In the genomic region with DNA sequence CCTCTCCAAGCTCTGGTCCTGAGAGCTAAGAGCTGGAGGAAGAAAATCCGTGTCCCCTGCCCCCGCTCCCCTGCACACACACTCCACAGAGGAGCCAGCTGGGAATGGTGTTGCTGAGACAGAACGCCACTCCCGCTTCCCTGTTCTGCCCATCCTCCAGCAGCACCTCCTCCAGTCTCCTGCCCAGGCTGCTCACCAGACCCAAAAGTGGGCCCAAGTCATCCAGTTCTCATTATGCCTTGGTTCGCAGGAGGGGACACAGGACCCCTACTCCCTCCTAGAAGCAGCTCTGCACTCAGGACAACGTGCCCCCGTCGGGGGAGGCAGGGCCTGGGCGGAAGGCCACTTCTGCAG, we compare ENCODE assay signal across 8 cellular contexts. TPM values are rescaled to one million over a fixed set of nuclear protein-coding genes. Genes with fewer than 3 reads are reported as not detected.
DNase-seq lines count a peak whose midpoint lies in the region; ATAC-seq and TF ChIP-seq lines count a peak whose summit lies in the region.

No MANE protein-coding gene starts in this region.

- H3K4me3 ChIP-seq in BLaER1 treated with 17β-estradiol and CSF1 and Interleukin-3, amounts not matched to agents 10 nM and 100 nM = peak overlapping the region; percentile 86 to 100 (median 98)
- H3K4me3 ChIP-seq in Karpas-422 (ENCODE audit: low read length) = peak overlapping the region; percentile 93
- H3K4me3 ChIP-seq in cardiac fibroblast (replicated peaks in 1 of 2; ENCODE audit: low read depth in 2 of 2, low read length in 2 of 2) = peak overlapping the region; percentile 95 to 96
- peak overlapping the region; percentile 70 to 99 (median 84) for H3K4me3 ChIP-seq in upper lobe of left lung

- H2AFZ ChIP-seq in Karpas-422 (ENCODE audit: low read length) = no peak overlapping the region

- TF ChIP-seq POLR2A in upper lobe of left lung (IDR thresholded peaks at IDR 0.05) = peak in 1 of 4 donors; percentile 17

- no peak for DNase-seq in Karpas-422
- DNase-seq in cardiac fibroblast (ENCODE audit: low read depth in 2 of 2) = peak; percentile 22 to 40
- DNase-seq in memory B cell (ENCODE audit: low spot score in 2 of 2) = no peak
- DNase-seq in upper lobe of left lung = peak in 1 of 2 donors; percentile 56

- no peak for TF ChIP-seq CTCF in cardiac fibroblast (IDR thresholded peaks at IDR 0.05; ENCODE audit: low read depth, low read length)
- no peak for TF ChIP-seq CTCF in upper lobe of left lung (IDR thresholded peaks at IDR 0.05)

- H3K36me3 ChIP-seq in BLaER1 treated with 17β-estradiol and CSF1 and Interleukin-3, amounts not matched to agents 10 nM and 100 nM = peaks cover 0 to 33% (median 31%) of the 10 kb centered on the region in 11 experiments; a peak in 20 of 22 replicates
- no peaks in the 10 kb centered on the region for H3K36me3 ChIP-seq in Karpas-422 (ENCODE audit: insufficient read depth, low read length)
- peaks cover 0 to 18% (median 5%) of the 10 kb centered on the region in 4 donors for H3K36me3 ChIP-seq in upper lobe of left lung

- peak overlapping the region; percentile 87 to 99 (median 98) for H3K4me2 ChIP-seq in BLaER1 treated with 17β-estradiol and CSF1 and Interleukin-3, amounts not matched to agents 10 nM and 100 nM
- peak overlapping the region; percentile 83 for H3K4me2 ChIP-seq in Karpas-422 (ENCODE audit: low read depth, low read length, poor library complexity, severe bottlenecking)

- no peaks in the 10 kb centered on the region for H3K9me2 ChIP-seq in Karpas-422 (replicated peaks; ENCODE audit: insufficient read depth, low read length)

- 0 out of 22 replicates have a peak, but pooled peaks cover 0 to 4% (median 0%) of the 10 kb centered on the region in 11 experiments for H3K9me3 ChIP-seq in BLaER1 treated with 17β-estradiol and CSF1 and Interleukin-3, amounts not matched to agents 10 nM and 100 nM (replicated peaks in 1 of 11)
- H3K9me3 ChIP-seq in Karpas-422 (ENCODE audit: low read length) = no peaks in the 10 kb centered on the region
- no peaks in the 10 kb centered on the region for H3K9me3 ChIP-seq in upper lobe of left lung

- H3K27me3 ChIP-seq in BLaER1 treated with 17β-estradiol and CSF1 and Interleukin-3, amounts not matched to agents 10 nM and 100 nM = peaks cover 12 to 27% (median 18%) of the 10 kb centered on the region in 11 experiments
- H3K27me3 ChIP-seq in Karpas-422 (ENCODE audit: low read length) (no peaks in the 10 kb centered on the region), upper lobe of left lung (peaks cover 0 to 3% (median 1%) of the 10 kb centered on the region in 4 donors)

- H3K79me2 ChIP-seq in Karpas-422 (ENCODE audit: low read length) = peaks cover 36% of the 10 kb centered on the region

- peak overlapping the region; percentile 80 to 98 (median 89) for H3K9ac ChIP-seq in BLaER1 treated with 17β-estradiol and CSF1 and Interleukin-3, amounts not matched to agents 10 nM and 100 nM
- H3K9ac ChIP-seq in Karpas-422 (ENCODE audit: low read length) = peak overlapping the region; percentile 89

- H3K9me3 Mint-ChIP-seq in memory B cell = no peaks in the 10 kb centered on the region

- no peak for TF ChIP-seq EP300 in upper lobe of left lung (IDR thresholded peaks at IDR 0.05)

- H3K36me3 Mint-ChIP-seq in memory B cell = peaks cover 3% of the 10 kb centered on the region

- peaks cover 31% of the 10 kb centered on the region for H3K4me1 Mint-ChIP-seq in memory B cell

- peaks cover 5 to 70% (median 39%) of the 10 kb centered on the region in 11 experiments; a peak in 20 of 22 replicates for H4K20me1 ChIP-seq in BLaER1 treated with 17β-estradiol and CSF1 and Interleukin-3, amounts not matched to agents 10 nM and 100 nM
- peaks cover 13% of the 10 kb centered on the region; the same call in 1 of the 2 replicates for H4K20me1 ChIP-seq in Karpas-422 (ENCODE audit: insufficient read depth, low read depth, low read length)

- H3K27ac Mint-ChIP-seq in memory B cell = peak overlapping the region; percentile 92

- 36 to 46% methylated on average over 9 of the region's 9 CpGs for WGBS in upper lobe of left lung, 2 donors

- H3K27ac ChIP-seq in BLaER1 treated with 17β-estradiol and CSF1 and Interleukin-3, amounts not matched to agents 10 nM and 100 nM = peak overlapping the region; percentile 71 to 97 (median 86); a peak in 21 of 22 replicates
- H3K27ac ChIP-seq in Karpas-422 (ENCODE audit: low read length) = peak overlapping the region; percentile 57; the same call in 1 of the 2 replicates
- H3K27ac ChIP-seq in upper lobe of left lung = peak overlapping the region; percentile 88 to 93 (median 91)

- H3K4me3 Mint-ChIP-seq in memory B cell = peak overlapping the region; percentile 95

- peaks cover 49 to 70% (median 53%) of the 10 kb centered on the region in 10 experiments for H3K4me1 ChIP-seq in BLaER1 treated with 17β-estradiol and CSF1 and Interleukin-3, amounts not matched to agents 10 nM and 100 nM
- peaks cover 41% of the 10 kb centered on the region for H3K4me1 ChIP-seq in Karpas-422 (ENCODE audit: low read length)
- peaks cover 29 to 53% (median 36%) of the 10 kb centered on the region in 4 donors for H3K4me1 ChIP-seq in upper lobe of left lung

- ATAC-seq in memory B cell (ENCODE audit: low read depth) (no peak), upper lobe of left lung (ENCODE audit: low FRiP score in 2 of 2) (peak; percentile 33 to 49), HG03135 (IDR thresholded peaks at IDR 0.05; ENCODE audit: unreplicated experiment) (no peak), GM18907 (IDR thresholded peaks at IDR 0.05; ENCODE audit: unreplicated experiment) (no peak), GM18909 (IDR thresholded peaks at IDR 0.05; ENCODE audit: poor library complexity, unreplicated experiment) (no peak)

- H3K27me3 Mint-ChIP-seq in memory B cell = no peaks in the 10 kb centered on the region

RNA-seq across cellular contexts. Expression of a gene that starts 0.9 kb away (rescaled TPM):
- total RNA-seq in Karpas-422 (2014; rRNA removed; shearing (Covaris generic); ENCODE audit: low replicate concordance) = 8.0 and 30.8 TPM in 2 replicates
- total RNA-seq in upper lobe of left lung = 10 to 100 TPM in 5 of 6 donors, 1 to 10 TPM in 1; 6.7 to 25.1 (median 15.0) TPM

RNA-seq across cellular contexts. Expression of a gene that starts 5.5 kb away (rescaled TPM):
- 30.4 and 55.2 TPM in 2 replicates for total RNA-seq in Karpas-422 (2014; rRNA removed; shearing (Covaris generic); ENCODE audit: low replicate concordance)
- 100 to 1,000 TPM; 168 to 303 (median 231) TPM for total RNA-seq in upper lobe of left lung

RNA-seq across cellular contexts. Expression of a gene that starts 34.3 kb away (rescaled TPM):
- 23.1 and 32.6 TPM in 2 replicates for total RNA-seq in Karpas-422 (2014; rRNA removed; shearing (Covaris generic); ENCODE audit: low replicate concordance)
- total RNA-seq in upper lobe of left lung = 10 to 100 TPM; 12.6 to 36.9 (median 27.1) TPM

RNA-seq across cellular contexts. Expression of a gene that starts 34.6 kb away (rescaled TPM):
- 62.9 and 63.5 TPM in 2 replicates for total RNA-seq in Karpas-422 (2014; rRNA removed; shearing (Covaris generic); ENCODE audit: low replicate concordance)
- 10 to 100 TPM; 12.6 to 38.3 (median 28.6) TPM for total RNA-seq in upper lobe of left lung

Comparison
In these comparisons a context has a peak if more than half of its experiments do, and no peak if none do; other contexts are left out.
1. DNase-seq: peak in cardiac fibroblast (2 of 2); none in Karpas-422 (single experiment) and memory B cell (0 of 2).
2. ATAC-seq: peak in upper lobe of left lung (2 of 2); none in memory B cell (single experiment), HG03135 (single experiment), GM18907 (single experiment) and GM18909 (single experiment).
3. Peak in every context shown above with its lines, with median percentiles within 50 percentile points of each other: H3K27ac ChIP-seq and H3K4me3 ChIP-seq.